20 cellular contexts compared by ENCODE assay signal in genomic region chr11:66362481-66363147, GRCh38. TPM values are rescaled to one million over a fixed set of nuclear protein-coding genes. Genes with fewer than 3 reads are reported as not detected.
"Had no signal": no experiment of that assay in that cellular context is flagged by ENCODE, and none has a peak within 500 bp of the region (broad histone marks: within the 10 kb centered on the region; RNA-seq: fewer than 3 reads in every experiment).

No MANE protein-coding gene starts in this region.

- ATAC-seq: activated T-cell treated with anti-CD3 and anti-CD28 coated beads, Interleukin-2, amount 50 U/mL, for 72 hours; pancreas; stimulated activated naive CD8-positive, alpha-beta T cell treated with anti-CD3 and anti-CD28 coated beads, Interleukin-15, amount 100 ng/mL, for 72 hours had no signal

- H3K4me1 ChIP-seq: pancreas, uterus had no signal

- H3K4me3 ChIP-seq: pancreas, thoracic aorta, uterus had no signal

- FAIRE-seq: bronchial epithelial cell, islet of Langerhans, pancreas had no signal

- DNase-seq: activated CD4-positive, alpha-beta T cell treated with anti-CD3 and anti-CD28 coated beads for 1 hour; activated CD4-positive, alpha-beta T cell treated with anti-CD3 and anti-CD28 coated beads, Interleukin-2, amount 50 U/mL, for 48 hours; activated CD8-positive, alpha-beta memory T cell treated with anti-CD3 and anti-CD28 coated beads, Interleukin-2, amount 50 U/mL, for 4 hours; activated gamma-delta T cell treated with Interleukin-2 at 50 U/mL for 16 hours; activated naive CD8-positive, alpha-beta T cell treated with anti-CD3 and anti-CD28 coated beads for 36 hours; activated T-cell treated with anti-CD3 and anti-CD28 coated beads, Interleukin-2, amount 50 U/mL, for 72 hours; anterior cingulate cortex; endodermal cell; head of caudate nucleus; left ventricle myocardium superior; retina; stimulated activated CD4-positive, alpha-beta T cell treated with anti-CD3 and anti-CD28 coated beads, Interleukin-15, amount 100 ng/mL, for 24 hours; stimulated activated CD4-positive, alpha-beta T cell treated with anti-CD3 and anti-CD28 coated beads, Interleukin-4, amount 100 ng/mL, for 4 hours; stimulated activated naive CD8-positive, alpha-beta T cell treated with anti-CD3 and anti-CD28 coated beads, Interleukin-15, amount 100 ng/mL, for 72 hours; uterus had no signal

- H3K27me3 ChIP-seq: pancreas, uterus had no signal

- H3K9me3 ChIP-seq: pancreas, thoracic aorta, uterus had no signal

- H3K27ac ChIP-seq: pancreas, thoracic aorta, uterus had no signal

- H3K36me3 ChIP-seq: pancreas, thoracic aorta, uterus had no signal

RNA-seq across cellular contexts. Expression of gene CD248, which starts 45.8 kb away (rescaled TPM):
- polyA plus RNA-seq: neural cell had no signal
